ENCODE assay signal across 12 cellular contexts in the genomic region with DNA sequence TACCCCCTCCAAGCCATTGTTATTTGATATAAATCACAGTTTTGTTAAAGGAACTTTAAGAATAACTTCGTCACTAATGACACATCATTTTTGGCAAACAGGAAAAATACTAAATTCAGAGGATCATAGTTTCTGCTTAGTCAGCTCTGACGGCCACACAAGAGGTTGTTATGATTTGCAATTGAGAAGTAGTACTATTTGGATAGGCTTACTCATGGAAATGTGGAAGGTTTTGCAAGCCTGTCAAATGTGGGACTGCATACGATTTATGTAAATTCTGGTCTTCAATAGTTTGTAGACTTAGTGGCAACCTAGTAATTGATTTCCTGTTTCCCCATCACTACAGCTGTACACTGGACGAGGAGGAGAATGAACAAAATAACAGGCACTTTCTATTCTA.
DNase-seq lines count a peak whose midpoint lies in the region; ATAC-seq and TF ChIP-seq lines count a peak whose summit lies in the region.
"Had no signal": no experiment of that assay in that cellular context is flagged by ENCODE, and none has a peak within 500 bp of the region (broad histone marks: within the 10 kb centered on the region; RNA-seq: fewer than 3 reads in every experiment).

No MANE protein-coding gene starts in this region.

- DNase-seq in AG20443 (ENCODE audit: low spot score), result peak; percentile 72
- DNase-seq in MV-4-11 (lab: John Stamatoyannopoulos, UW), result peak; percentile 83
- peak; percentile 96 for DNase-seq in choroid plexus epithelial cell (ENCODE audit: low read depth)
- peak; percentile 77 to 87 for DNase-seq in lung microvascular endothelial cell (ENCODE audit: low read depth in 2 of 2)
- DNase-seq in stimulated activated CD4-positive, alpha-beta T cell treated with anti-CD3 and anti-CD28 coated beads, Interleukin-4, amount 100 ng/mL, for 4 hours, result no peak
- DNase-seq: DMS53; stimulated activated CD4-positive, alpha-beta T cell treated with anti-CD3 and anti-CD28 coated beads, Interleukin-2, amount 100 ng/mL, for 48 hours; T-helper 1 cell had no signal

- H3K4me3 ChIP-seq in choroid plexus epithelial cell (ENCODE audit: low read depth, low read length), result no peak overlapping the region
- H3K4me3 ChIP-seq: tibial nerve had no signal

- no peak for TF ChIP-seq CTCF in choroid plexus epithelial cell (conservative IDR thresholded peaks at IDR 0.05; ENCODE audit: low read depth, low read length)

- ATAC-seq in HG03469 (IDR thresholded peaks at IDR 0.05; ENCODE audit: unreplicated experiment) (no peak), HG02870 (IDR thresholded peaks at IDR 0.05; ENCODE audit: unreplicated experiment) (no peak), GM18858 (IDR thresholded peaks at IDR 0.05; ENCODE audit: unreplicated experiment) (no peak)

Comparison
In these comparisons a context has a peak if more than half of its experiments do, and no peak if none do; other contexts are left out.
1. DNase-seq: peak in AG20443 (single experiment), MV-4-11 (single experiment), choroid plexus epithelial cell (single experiment) and lung microvascular endothelial cell (2 of 2); none in stimulated activated CD4-positive, alpha-beta T cell treated with anti-CD3 and anti-CD28 coated beads, Interleukin-4, amount 100 ng/mL, for 4 hours (0 of 2).